Comparison of ENCODE assay signal across 10 cellular contexts in genomic region chr4:77473509-77473908, GRCh38.
DNase-seq lines count a peak whose midpoint lies in the region; ATAC-seq and TF ChIP-seq lines count a peak whose summit lies in the region.
"Had no signal": no experiment of that assay in that cellular context is flagged by ENCODE, and none has a peak within 500 bp of the region (broad histone marks: within the 10 kb centered on the region; RNA-seq: fewer than 3 reads in every experiment).

No MANE protein-coding gene starts in this region.

- no peaks in the 10 kb centered on the region for H3K4me1 ChIP-seq in upper lobe of right lung
- H3K4me1 ChIP-seq: body of pancreas had no signal

- peaks cover 51% of the 10 kb centered on the region for H3K27me3 Mint-ChIP-seq in activated CD4-positive, alpha-beta T cell treated with anti-CD3 and anti-CD28 coated beads for 36 hours

- H3K36me3 ChIP-seq in upper lobe of right lung, result no peaks in the 10 kb centered on the region

- H3K9me3 Mint-ChIP-seq in activated CD4-positive, alpha-beta T cell treated with anti-CD3 and anti-CD28 coated beads for 36 hours (ENCODE audit: low read depth), result no peaks in the 10 kb centered on the region

- TF ChIP-seq CTCF in epithelial cell of proximal tubule (conservative IDR thresholded peaks at IDR 0.05; ENCODE audit: low read depth, low read length) (peak; percentile 68), upper lobe of right lung (IDR thresholded peaks at IDR 0.05) (peak; percentile 35)

- H3K27ac Mint-ChIP-seq in activated CD4-positive, alpha-beta T cell treated with anti-CD3 and anti-CD28 coated beads for 36 hours, result no peak overlapping the region
- H3K27ac Mint-ChIP-seq: stimulated activated naive CD8-positive, alpha-beta T cell treated with anti-CD3 and anti-CD28 coated beads, Interleukin-15, Interleukin-2, amounts not matched to agents 100 ng/mL and 50 ng/mL, for 24 hours had no signal

- no peak overlapping the region for H3K4me3 Mint-ChIP-seq in activated CD4-positive, alpha-beta T cell treated with anti-CD3 and anti-CD28 coated beads for 36 hours
- H3K4me3 Mint-ChIP-seq: stimulated activated naive CD8-positive, alpha-beta T cell treated with anti-CD3 and anti-CD28 coated beads, Interleukin-15, Interleukin-2, amounts not matched to agents 100 ng/mL and 50 ng/mL, for 24 hours had no signal

- H3K36me3 Mint-ChIP-seq in activated CD4-positive, alpha-beta T cell treated with anti-CD3 and anti-CD28 coated beads for 36 hours (ENCODE audit: low read depth), result no peaks in the 10 kb centered on the region

- DNase-seq in activated CD4-positive, alpha-beta T cell treated with anti-CD3 and anti-CD28 coated beads for 36 hours, result no peak
- no peak for DNase-seq in activated CD4-positive, alpha-beta T cell treated with anti-CD3 and anti-CD28 coated beads for 1 hour
- DNase-seq in NAMALWA (ENCODE audit: low spot score) (peak; percentile 61), epithelial cell of proximal tubule (ENCODE audit: low read depth) (no peak), upper lobe of right lung (no peak), HK-2 (ENCODE audit: unreplicated experiment) (no peak), NCI-H2107 (lab: John Stamatoyannopoulos, UW) (no peak), Ammon's horn (ENCODE audit: low spot score) (no peak)
- DNase-seq: body of pancreas had no signal

- CTCF ChIA-PET in activated CD4-positive, alpha-beta T cell treated with anti-CD3 and anti-CD28 coated beads for 36 hours (lab: Charles Lee), result interaction anchor here (0.5 to 2.7 kb wide), 13 partner anchors 8 to 1008 kb away, joined by 3 to 10 read pairs (median 4); partner anchors contain the start of gene CXCL13

- intact Hi-C loops in activated CD4-positive, alpha-beta T cell treated with anti-CD3 and anti-CD28 coated beads for 36 hours (cut with DNase I, micrococcal nuclease), result no loop called here
- intact Hi-C loops in upper lobe of right lung (cut with DNase I), result no loop called here

- no peaks in the 10 kb centered on the region for H3K27me3 ChIP-seq in upper lobe of right lung
- H3K27me3 ChIP-seq: body of pancreas had no signal

- POLR2A ChIA-PET in activated CD4-positive, alpha-beta T cell treated with anti-CD3 and anti-CD28 coated beads for 36 hours (lab: Charles Lee), result no interaction called here

- no peak overlapping the region for H3K4me3 ChIP-seq in epithelial cell of proximal tubule (ENCODE audit: low read depth, low read length)
- H3K4me3 ChIP-seq in upper lobe of right lung, result no peak overlapping the region
- H3K4me3 ChIP-seq: body of pancreas had no signal

- no peaks in the 10 kb centered on the region for H3K9me3 ChIP-seq in upper lobe of right lung
- H3K9me3 ChIP-seq: body of pancreas had no signal

- peaks cover 2% of the 10 kb centered on the region for H3K4me1 Mint-ChIP-seq in activated CD4-positive, alpha-beta T cell treated with anti-CD3 and anti-CD28 coated beads for 36 hours

- ATAC-seq in activated CD4-positive, alpha-beta T cell treated with anti-CD3 and anti-CD28 coated beads for 36 hours, result peak; percentile 44
- peak; percentile 24 for ATAC-seq in upper lobe of right lung
- ATAC-seq: body of pancreas had no signal

- H3K27ac ChIP-seq in upper lobe of right lung, result no peak overlapping the region
- H3K27ac ChIP-seq: body of pancreas had no signal
